Comparison of ENCODE assay signal across 8 cellular contexts in the genomic region with DNA sequence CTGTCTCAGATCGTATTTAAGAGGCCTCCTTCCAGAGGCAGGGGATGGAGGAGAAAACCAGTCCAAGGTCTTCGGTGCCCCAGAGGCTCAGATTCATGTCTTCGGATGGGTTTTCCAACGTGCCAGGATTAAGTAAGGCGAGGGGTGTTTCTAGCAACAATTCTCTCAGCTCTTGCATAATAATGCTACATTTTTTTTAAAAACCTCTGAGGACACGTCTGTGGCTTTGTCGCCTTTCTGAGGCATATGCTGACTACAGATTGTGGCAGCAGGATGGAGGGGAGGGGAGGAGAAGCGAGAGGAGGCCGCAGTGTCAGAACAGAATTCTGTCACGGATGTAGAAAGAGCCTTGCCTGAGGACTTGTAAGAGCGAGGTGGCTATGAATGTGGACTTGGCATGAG. TPM values are rescaled to one million over a fixed set of nuclear protein-coding genes. Genes with fewer than 3 reads are reported as not detected.
DNase-seq lines count a peak whose midpoint lies in the region; TF ChIP-seq lines count a peak whose summit lies in the region.

No MANE protein-coding gene starts in this region.

- peak overlapping the region; percentile 87 for H3K9ac ChIP-seq in BLaER1

- peaks cover 8% of the 10 kb centered on the region for H3K9me3 ChIP-seq in BLaER1
- no peaks in the 10 kb centered on the region for H3K9me3 ChIP-seq in mononuclear cell (ENCODE audit: low read depth, low read length)
- no peaks in the 10 kb centered on the region for H3K9me3 ChIP-seq in vagina

- TF ChIP-seq POLR2A in NB4 (IDR thresholded peaks at IDR 0.05; ENCODE audit: extremely low read depth, insufficient read length) = no peak
- no peak for TF ChIP-seq POLR2A in vagina (IDR thresholded peaks at IDR 0.05)

- H3K4me3 ChIP-seq in BLaER1 (peak overlapping the region; percentile 61), NB4 (ENCODE audit: low read depth, low read length) (no peak overlapping the region), mononuclear cell (ENCODE audit: low read length) (peak overlapping the region; percentile 33), vagina (no peak overlapping the region)

- H3K27me3 ChIP-seq in BLaER1 (no peaks in the 10 kb centered on the region), mononuclear cell (ENCODE audit: insufficient read depth, low read length) (no peaks in the 10 kb centered on the region), vagina (no peaks in the 10 kb centered on the region)

- H3K27ac ChIP-seq in BLaER1 = peak overlapping the region; percentile 97
- H3K27ac ChIP-seq in vagina = no peak overlapping the region

- H3K4me2 ChIP-seq in BLaER1 = peak overlapping the region; percentile 96

- TF ChIP-seq CTCF in NB4 (IDR thresholded peaks at IDR 0.05; ENCODE audit: low read depth, low read length) (no peak), vagina (IDR thresholded peaks at IDR 0.05) (no peak)

- peak; percentile 90 for DNase-seq in NB4 (ENCODE audit: low read depth)
- DNase-seq in activated CD8-positive, alpha-beta memory T cell treated with anti-CD3 and anti-CD28 coated beads, Interleukin-2, amount 50 U/mL, for 1 hour (ENCODE audit: extremely low read depth) = peak; percentile 67
- DNase-seq in NCI-H1092 (lab: John Stamatoyannopoulos, UW) = no peak
- DNase-seq in NAMALWA (ENCODE audit: low spot score) = no peak
- DNase-seq in vagina (ENCODE audit: extremely low spot score in 2 of 2) = no peak
- DNase-seq in posterior vena cava (ENCODE audit: low spot score) = no peak

- no peaks in the 10 kb centered on the region for H3K36me3 ChIP-seq in BLaER1
- no peaks in the 10 kb centered on the region for H3K36me3 ChIP-seq in vagina

- H4K20me1 ChIP-seq in BLaER1 = peaks cover 12% of the 10 kb centered on the region

- intact Hi-C loops in vagina (cut with DNase I) = no loop called here
- intact Hi-C loops in posterior vena cava (cut with DNase I) = loop anchor here in 1 of 2 donors (5.0 kb wide), 1 partner anchor 1365 kb away; no protein-coding TSS in a partner anchor

- H3K4me1 ChIP-seq in BLaER1 = peaks cover 94% of the 10 kb centered on the region
- peaks cover 82% of the 10 kb centered on the region for H3K4me1 ChIP-seq in mononuclear cell (ENCODE audit: insufficient read depth, low read length)
- H3K4me1 ChIP-seq in vagina = peaks cover 21% of the 10 kb centered on the region

RNA-seq across cellular contexts. Expression of gene CCDC167, which starts 17.7 kb away (rescaled TPM):
- total RNA-seq in mononuclear cell = 4.2 TPM
- 34.6 TPM for total RNA-seq in vagina
- total RNA-seq in posterior vena cava = 10 to 100 TPM; 16.2 to 18.9 TPM

Comparison
In these comparisons a context has a peak if more than half of its experiments do, and no peak if none do; other contexts are left out.
1. H3K4me3 ChIP-seq: peak in BLaER1 (single experiment) and mononuclear cell (single experiment); none in NB4 (single experiment) and vagina (0 of 2).
2. DNase-seq: peak in NB4 (single experiment) and activated CD8-positive, alpha-beta memory T cell treated with anti-CD3 and anti-CD28 coated beads, Interleukin-2, amount 50 U/mL, for 1 hour (single experiment); none in NCI-H1092 (single experiment), NAMALWA (single experiment), vagina (0 of 2) and posterior vena cava (single experiment).